Comparison of ENCODE assay signal across 22 cellular contexts in the genomic region with DNA sequence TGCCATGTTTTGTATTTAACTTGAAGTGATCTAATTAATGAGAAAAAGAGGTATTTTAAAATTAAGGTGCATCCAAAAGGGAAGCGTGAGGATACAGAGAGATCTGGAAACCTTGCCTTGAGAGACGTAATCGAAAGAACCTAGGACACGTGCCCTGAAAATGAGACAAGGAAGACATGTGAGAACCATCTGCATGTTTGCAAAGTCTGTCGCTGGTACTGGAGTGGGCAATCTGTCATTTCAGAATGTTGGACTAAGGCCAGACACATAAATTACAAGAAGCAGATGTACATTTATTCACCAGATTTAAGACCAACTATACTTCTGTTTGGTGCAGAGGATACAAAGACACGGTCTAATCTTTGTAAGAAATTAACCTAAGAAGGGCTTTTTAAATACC. TPM values are rescaled to one million over a fixed set of nuclear protein-coding genes. Genes with fewer than 3 reads are reported as not detected.
DNase-seq lines count a peak whose midpoint lies in the region; FAIRE-seq and TF ChIP-seq lines count a peak whose summit lies in the region.
"Had no signal": no experiment of that assay in that cellular context is flagged by ENCODE, and none has a peak within 500 bp of the region (broad histone marks: within the 10 kb centered on the region; RNA-seq: fewer than 3 reads in every experiment).

No MANE protein-coding gene starts in this region.

- H3K4me3 ChIP-seq in HFF-Myc (replicated peaks; ENCODE audit: low read depth, low read length), result no peak overlapping the region
- no peak overlapping the region for H3K4me3 ChIP-seq in mesenchymal stem cell (ENCODE audit: insufficient read depth in 1 of 2, low read depth in 1 of 2, low read length in 2 of 2)
- no peak overlapping the region for H3K4me3 ChIP-seq in kidney (ENCODE audit: low read length in 2 of 2)
- H3K4me3 ChIP-seq: lower lobe of right lung, ovary had no signal

- FAIRE-seq in kidney (lab: Jason Lieb, UNC), result no peak

- H2AFZ ChIP-seq in mesenchymal stem cell (ENCODE audit: low read depth, low read length), result no peak overlapping the region

- H2BK120ac ChIP-seq in mesenchymal stem cell (ENCODE audit: low read depth, low read length), result no peak overlapping the region

- peaks cover 4% of the 10 kb centered on the region for H3K27me3 Mint-ChIP-seq in brain
- H3K27me3 Mint-ChIP-seq: naive B cell had no signal

- intact Hi-C loops in kidney (cut with DNase I), result no loop called here

- H3K9ac ChIP-seq in mesenchymal stem cell (ENCODE audit: low read length) (no peak overlapping the region), kidney (ENCODE audit: low read length in 2 of 2) (no peak overlapping the region)

- H3K27ac ChIP-seq in mesenchymal stem cell (ENCODE audit: low read length, poor library complexity, severe bottlenecking) (no peak overlapping the region), kidney (ENCODE audit: low read depth in 2 of 2, low read length in 2 of 2) (no peak overlapping the region)
- H3K27ac ChIP-seq: lower lobe of right lung, ovary had no signal

- H4K8ac ChIP-seq in mesenchymal stem cell (ENCODE audit: low read length), result no peak overlapping the region

- H3K9me3 Mint-ChIP-seq in brain, result peaks cover 0 to 2% (median 0%) of the 10 kb centered on the region in 5 experiments
- H3K9me3 Mint-ChIP-seq: activated naive CD8-positive, alpha-beta T cell treated with anti-CD3 and anti-CD28 coated beads, Interleukin-2, amount 50 U/mL, for 24 hours; activated T-helper 2 cell treated with anti-CD3 and anti-CD28 coated beads, Interferon-gamma antibody, Interleukin-2, Interleukin-4, amounts not matched to agents 10 μg/mL and 5 μg/mL and 100 μg/mL, durations not matched to agents 14 hours and 24 hours and 36 hours had no signal

- no peaks in the 10 kb centered on the region for H3K79me1 ChIP-seq in mesenchymal stem cell (replicated peaks; ENCODE audit: low read length, poor library complexity, severe bottlenecking)

- H3K4me3 Mint-ChIP-seq in brain, result peak overlapping the region in 2 of 5 experiments; percentile 5 to 46
- H3K4me3 Mint-ChIP-seq: activated naive CD8-positive, alpha-beta T cell treated with anti-CD3 and anti-CD28 coated beads, Interleukin-2, amount 50 U/mL, for 24 hours; naive B cell had no signal

- TF ChIP-seq CTCF in HFF-Myc (IDR thresholded peaks at IDR 0.05; ENCODE audit: low read depth, low read length, missing control alignments) (no peak), brain (conservative IDR thresholded peaks at IDR 0.05) (no peak), kidney (IDR thresholded peaks at IDR 0.05; ENCODE audit: borderline replicate concordance, extremely low read depth, insufficient read depth) (no peak)

- WGBS in mesenchymal stem cell, result 74% methylated on average over 4 of the region's 6 CpGs

- peak; percentile 37 for DNase-seq in HFF-Myc (ENCODE audit: extremely low read depth, low read depth)
- DNase-seq in NCI-H187 treated with DMSO at 0.1 percent for 48 hours (lab: John Stamatoyannopoulos, UW), result peak; percentile 93
- peak; percentile 97 for DNase-seq in NCI-H69 (lab: John Stamatoyannopoulos, UW)
- no peak for DNase-seq in mesenchymal stem cell
- DNase-seq in kidney, result no peak
- DNase-seq in ureter (ENCODE audit: low spot score), result no peak
- no peak for DNase-seq in T-helper 9 cell
- DNase-seq: activated CD4-positive, CD25-positive, alpha-beta regulatory T cell treated with anti-CD3 and anti-CD28 coated beads, Interleukin-2, amount 50 U/mL, for 72 hours; activated naive CD8-positive, alpha-beta T cell treated with anti-CD3 and anti-CD28 coated beads, Interleukin-2, amount 50 U/mL, for 24 hours; Calu3; GF-D8; head of caudate nucleus; lower lobe of right lung; MV-4-11; naive B cell; ovary; SIG-M5; substantia nigra had no signal

- H3K4me1 Mint-ChIP-seq in brain, result peaks cover 14% of the 10 kb centered on the region
- H3K4me1 Mint-ChIP-seq: activated naive CD8-positive, alpha-beta T cell treated with anti-CD3 and anti-CD28 coated beads, Interleukin-2, amount 50 U/mL, for 24 hours had no signal

- H3K4me1 ChIP-seq in mesenchymal stem cell (ENCODE audit: control insufficient read depth, insufficient read depth, low read depth, low read length) (no peaks in the 10 kb centered on the region), kidney (ENCODE audit: control insufficient read depth in 1 of 2, insufficient read depth in 1 of 2, low read depth in 1 of 2, low read length in 2 of 2) (no peaks in the 10 kb centered on the region)
- H3K4me1 ChIP-seq: lower lobe of right lung had no signal

- H2BK12ac ChIP-seq in mesenchymal stem cell (ENCODE audit: low read length in 2 of 2), result no peak overlapping the region

- H3K36me3 ChIP-seq in mesenchymal stem cell (ENCODE audit: control insufficient read depth in 1 of 2, insufficient read depth in 2 of 2, low read depth in 1 of 2, low read length in 2 of 2), result no peaks in the 10 kb centered on the region
- no peaks in the 10 kb centered on the region for H3K36me3 ChIP-seq in kidney (ENCODE audit: control insufficient read depth in 1 of 2, insufficient read depth in 2 of 2, low read length in 2 of 2)
- H3K36me3 ChIP-seq: ovary had no signal

- H3K27ac Mint-ChIP-seq in brain, result peak overlapping the region in 4 of 5 experiments; percentile 6 to 70 (median 30)
- H3K27ac Mint-ChIP-seq: activated naive CD8-positive, alpha-beta T cell treated with anti-CD3 and anti-CD28 coated beads, Interleukin-2, amount 50 U/mL, for 24 hours; activated T-helper 2 cell treated with anti-CD3 and anti-CD28 coated beads, Interferon-gamma antibody, Interleukin-2, Interleukin-4, amounts not matched to agents 10 μg/mL and 5 μg/mL and 100 μg/mL, durations not matched to agents 14 hours and 24 hours and 36 hours; naive B cell had no signal

- H3K4me2 ChIP-seq in mesenchymal stem cell (ENCODE audit: low read length, poor library complexity, severe bottlenecking), result no peak overlapping the region

- H4K91ac ChIP-seq in mesenchymal stem cell (ENCODE audit: low read length), result no peak overlapping the region

- H3K36me3 Mint-ChIP-seq in brain, result no peaks in the 10 kb centered on the region
- H3K36me3 Mint-ChIP-seq: naive B cell had no signal

- H3K27me3 ChIP-seq in mesenchymal stem cell (ENCODE audit: control insufficient read depth in 1 of 2, insufficient read depth in 1 of 2, low read length in 2 of 2), result no peaks in the 10 kb centered on the region
- H3K27me3 ChIP-seq: ovary had no signal

- H3K9me3 ChIP-seq in mesenchymal stem cell (ENCODE audit: control insufficient read depth, low read length) (no peaks in the 10 kb centered on the region), kidney (ENCODE audit: control insufficient read depth in 1 of 2, low read length in 2 of 2) (no peaks in the 10 kb centered on the region)
- H3K9me3 ChIP-seq: lower lobe of right lung, ovary had no signal

- H3K18ac ChIP-seq in mesenchymal stem cell (ENCODE audit: low read depth in 1 of 2, low read length in 2 of 2), result no peak overlapping the region

- H2BK15ac ChIP-seq in mesenchymal stem cell (ENCODE audit: low read depth, poor library complexity, severe bottlenecking), result no peak overlapping the region

- H3K4ac ChIP-seq in mesenchymal stem cell (ENCODE audit: low read depth in 1 of 2, low read length in 2 of 2), result no peak overlapping the region

- H2AK5ac ChIP-seq in mesenchymal stem cell (ENCODE audit: low read length, severe bottlenecking), result no peak overlapping the region

- no peak overlapping the region for H3K23ac ChIP-seq in mesenchymal stem cell (ENCODE audit: low read length in 2 of 2)

- H2BK5ac ChIP-seq in mesenchymal stem cell (ENCODE audit: low read depth, low read length, poor library complexity, severe bottlenecking), result no peak overlapping the region

- H3K14ac ChIP-seq in mesenchymal stem cell (ENCODE audit: low read length in 2 of 2), result no peak overlapping the region

RNA-seq across cellular contexts. Expression of gene AGR2, which starts 9.2 kb away (rescaled TPM):
- polyA plus RNA-seq in brain (ENCODE audit: insufficient read depth, low read depth, low replicate concordance) (2.0 TPM), kidney (ENCODE audit: insufficient read depth, low read depth, low replicate concordance) (15.1 TPM)
- not detected for polyA plus RNA-seq in mesenchymal stem cell (2013, experiment 1 of 2)
- not detected for polyA plus RNA-seq in mesenchymal stem cell (2013, experiment 2 of 2)
- total RNA-seq in kidney (164 TPM), ureter (216 TPM)
- total RNA-seq: activated T-helper 2 cell treated with anti-CD3 and anti-CD28 coated beads, Interferon-gamma antibody, Interleukin-2, Interleukin-4, amounts not matched to agents 10 μg/mL and 5 μg/mL and 100 μg/mL, durations not matched to agents 14 hours and 24 hours and 36 hours; dermis microvascular lymphatic vessel endothelial cell; T-helper 2 cell treated with Interferon-gamma antibody and Interleukin-4, amounts not matched to agents 100 ng/mL and 5 ng/mL, for 36 hours had no signal

RNA-seq across cellular contexts. Expression of gene TSPAN13, which starts 42.1 kb away (rescaled TPM):
- 49.7 TPM for polyA plus RNA-seq in brain (ENCODE audit: insufficient read depth, low read depth, low replicate concordance)
- 13.0 TPM for polyA plus RNA-seq in mesenchymal stem cell (2013, experiment 1 of 2)
- polyA plus RNA-seq in mesenchymal stem cell (2013, experiment 2 of 2), result 13.7 TPM
- total RNA-seq in kidney, result 23.8 TPM
- polyA plus RNA-seq in kidney (ENCODE audit: insufficient read depth, low read depth, low replicate concordance), result 10.2 TPM
- total RNA-seq in ureter, result 50.2 TPM

Comparison
In these comparisons a context has a peak if more than half of its experiments do, and no peak if none do; other contexts are left out.
1. DNase-seq: peak in HFF-Myc (single experiment), NCI-H187 treated with DMSO at 0.1 percent for 48 hours (single experiment) and NCI-H69 (single experiment); none in mesenchymal stem cell (single experiment), kidney (single experiment), ureter (single experiment) and T-helper 9 cell (single experiment).